ENCODE assay signal across 1 cellular context in genomic region chr7:151399906-151400305, GRCh38.
TF ChIP-seq lines count a peak whose summit lies in the region.

No MANE protein-coding gene starts in this region.

TF ChIP-seq in H1, 55 proteins besides CTCF, POLR2A, EP300 and RAD21:
- no peak for TF ChIP-seq SIRT6 (IDR thresholded peaks at IDR 0.05; ENCODE audit: low read length)
- no peak for TF ChIP-seq GTF2F1 (IDR thresholded peaks at IDR 0.05; ENCODE audit: borderline replicate concordance, low read depth, low read length)
- TF ChIP-seq HDAC2 (IDR thresholded peaks at IDR 0.05; ENCODE audit: borderline replicate concordance in 1 of 2, low read depth in 2 of 2, low read length in 2 of 2), result no peak
- TF ChIP-seq SAP30 (IDR thresholded peaks at IDR 0.05; ENCODE audit: insufficient read depth, insufficient replicate concordance, low read length), result no peak
- TF ChIP-seq SUZ12 (IDR thresholded peaks at IDR 0.05; ENCODE audit: low read length), result no peak
- no peak for TF ChIP-seq POU5F1 (IDR thresholded peaks at IDR 0.05; ENCODE audit: low read depth, low read length)
- no peak for TF ChIP-seq JUN (IDR thresholded peaks at IDR 0.05; ENCODE audit: low read depth, low read length)
- TF ChIP-seq PHF8 (conservative IDR thresholded peaks at IDR 0.05; ENCODE audit: low read depth, low read length), result no peak
- no peak for TF ChIP-seq ASH2L (IDR thresholded peaks at IDR 0.05; ENCODE audit: low read length)
- TF ChIP-seq TBP (IDR thresholded peaks at IDR 0.05; ENCODE audit: low read depth, low read length), result no peak
- TF ChIP-seq YY1 (IDR thresholded peaks at IDR 0.05; ENCODE audit: low read depth, low read length), result no peak
- TF ChIP-seq KDM1A (IDR thresholded peaks at IDR 0.05; ENCODE audit: borderline replicate concordance, low read length), result no peak
